In genomic region chr7:130275826-130276291, GRCh38 we compare ENCODE assay signal across 14 cellular contexts. TPM values are rescaled to one million over a fixed set of nuclear protein-coding genes. Genes with fewer than 3 reads are reported as not detected.
DNase-seq lines count a peak whose midpoint lies in the region; ATAC-seq and TF ChIP-seq lines count a peak whose summit lies in the region.
"Had no signal": no experiment of that assay in that cellular context is flagged by ENCODE, and none has a peak within 500 bp of the region (broad histone marks: within the 10 kb centered on the region; RNA-seq: fewer than 3 reads in every experiment).

No MANE protein-coding gene starts in this region.

- H3K4me3 ChIP-seq in AG10803 (ENCODE audit: low read length) = no peak overlapping the region
- H3K4me3 ChIP-seq in Karpas-422 (ENCODE audit: low read length) = no peak overlapping the region
- H3K4me3 ChIP-seq: BLaER1 treated with 17β-estradiol and CSF1 and Interleukin-3, amounts not matched to agents 10 nM and 100 nM; psoas muscle; tibial nerve had no signal

- POLR2A ChIA-PET in WTC11 (lab: Charles Lee) = no interaction called here

- no peaks in the 10 kb centered on the region for H3K9me3 ChIP-seq in Karpas-422 (ENCODE audit: low read length)
- H3K9me3 ChIP-seq: BLaER1 treated with 17β-estradiol and CSF1 and Interleukin-3, amounts not matched to agents 10 nM and 100 nM; psoas muscle; tibial nerve had no signal

- ATAC-seq in WTC11 (no peak), GM18861 (IDR thresholded peaks at IDR 0.05; ENCODE audit: unreplicated experiment) (no peak), HG02798 (IDR thresholded peaks at IDR 0.05; ENCODE audit: poor library complexity, unreplicated experiment) (no peak), HG02610 (IDR thresholded peaks at IDR 0.05; ENCODE audit: unreplicated experiment) (no peak)

- no peak overlapping the region for H2AFZ ChIP-seq in Karpas-422 (ENCODE audit: low read length)

- H3K9me2 ChIP-seq in Karpas-422 (replicated peaks; ENCODE audit: insufficient read depth, low read length) = no peaks in the 10 kb centered on the region

- DNase-seq in AG10803 (ENCODE audit: low read depth) = peak; percentile 61
- peak; percentile 78 for DNase-seq in HCEC 1CT
- DNase-seq in WTC11 (ENCODE audit: low spot score) = no peak
- peak; percentile 27 for DNase-seq in kidney glomerular epithelial cell (lab: John Stamatoyannopoulos, UW)
- DNase-seq in Karpas-422 = no peak
- DNase-seq: psoas muscle; stimulated activated CD4-positive, alpha-beta T cell treated with anti-CD3 and anti-CD28 coated beads, Interleukin-1b, Interleukin-23, amount 100 ng/mL, for 48 hours had no signal

- peaks cover 7% of the 10 kb centered on the region for H3K4me1 ChIP-seq in Karpas-422 (ENCODE audit: low read length)

- H3K9ac ChIP-seq in Karpas-422 (ENCODE audit: low read length) = no peak overlapping the region
- H3K9ac ChIP-seq: BLaER1 treated with 17β-estradiol and CSF1 and Interleukin-3, amounts not matched to agents 10 nM and 100 nM had no signal

- H3K36me3 ChIP-seq in Karpas-422 (ENCODE audit: insufficient read depth, low read length) = no peaks in the 10 kb centered on the region
- H3K36me3 ChIP-seq: BLaER1 treated with 17β-estradiol and CSF1 and Interleukin-3, amounts not matched to agents 10 nM and 100 nM; tibial nerve had no signal

- peaks cover 61% of the 10 kb centered on the region for H3K4me1 Mint-ChIP-seq in WTC11

- H3K79me2 ChIP-seq in Karpas-422 (ENCODE audit: low read length) = no peaks in the 10 kb centered on the region

- no peak overlapping the region for H3K27ac ChIP-seq in Karpas-422 (ENCODE audit: low read length)
- H3K27ac ChIP-seq: BLaER1 treated with 17β-estradiol and CSF1 and Interleukin-3, amounts not matched to agents 10 nM and 100 nM; psoas muscle; tibial nerve had no signal

- H3K9me3 Mint-ChIP-seq in WTC11 = peaks cover 8% of the 10 kb centered on the region; the same call in 1 of the 2 replicates

- no peak for TF ChIP-seq CTCF in AG10803 (conservative IDR thresholded peaks at IDR 0.05; ENCODE audit: low read length)
- TF ChIP-seq CTCF in WTC11 (IDR thresholded peaks at IDR 0.05) = no peak

- H4K20me1 ChIP-seq in Karpas-422 (ENCODE audit: insufficient read depth, low read depth, low read length) = no peaks in the 10 kb centered on the region
- H4K20me1 ChIP-seq: BLaER1 treated with 17β-estradiol and CSF1 and Interleukin-3, amounts not matched to agents 10 nM and 100 nM had no signal

- H3K27me3 ChIP-seq in Karpas-422 (ENCODE audit: low read length) = no peaks in the 10 kb centered on the region
- H3K27me3 ChIP-seq: tibial nerve had no signal

- H3K4me3 Mint-ChIP-seq in WTC11 = no peak overlapping the region

- H3K27me3 Mint-ChIP-seq in WTC11 (ENCODE audit: low read depth) = peaks cover 10% of the 10 kb centered on the region
- H3K27me3 Mint-ChIP-seq: activated naive CD8-positive, alpha-beta T cell had no signal

- CTCF ChIA-PET in WTC11 (lab: Charles Lee) = interaction anchor here (1.8 kb wide), 1 partner anchor 20 kb away, joined by 3 read pairs; no protein-coding TSS in a partner anchor

- no peaks in the 10 kb centered on the region for H3K36me3 Mint-ChIP-seq in WTC11
- H3K36me3 Mint-ChIP-seq: activated naive CD8-positive, alpha-beta T cell had no signal

- no peak overlapping the region for H3K4me2 ChIP-seq in Karpas-422 (ENCODE audit: low read depth, low read length, poor library complexity, severe bottlenecking)

- H3K27ac Mint-ChIP-seq in WTC11 = peak overlapping the region; percentile 46; the same call in 1 of the 2 replicates

TF ChIP-seq in WTC11, 78 proteins besides CTCF, POLR2A, EP300 and RAD21 (continues in another document):
- TF ChIP-seq SOX15 (CRISPR knock-in tag; IDR thresholded peaks at IDR 0.05) (no peak), JUN (CRISPR knock-in tag; IDR thresholded peaks at IDR 0.05) (no peak), GABPB1 (CRISPR knock-in tag; IDR thresholded peaks at IDR 0.05) (no peak), CBFB (CRISPR knock-in tag; IDR thresholded peaks at IDR 0.05; ENCODE audit: low read depth) (no peak), CREM (CRISPR knock-in tag; IDR thresholded peaks at IDR 0.05) (no peak), ERG (CRISPR knock-in tag; IDR thresholded peaks at IDR 0.05) (no peak), NR3C1 (CRISPR knock-in tag; conservative IDR thresholded peaks at IDR 0.05; ENCODE audit: low read depth) (no peak), AR (CRISPR knock-in tag; IDR thresholded peaks at IDR 0.05) (no peak), ZSCAN18 (CRISPR knock-in tag; IDR thresholded peaks at IDR 0.05) (no peak), ZNF263 (CRISPR knock-in tag; IDR thresholded peaks at IDR 0.05; ENCODE audit: low read depth) (no peak), ZNF232 (CRISPR knock-in tag; IDR thresholded peaks at IDR 0.05) (no peak), PRRX2 (CRISPR knock-in tag; IDR thresholded peaks at IDR 0.05) (no peak), GTF2I (CRISPR knock-in tag; conservative IDR thresholded peaks at IDR 0.05) (no peak), FOXK1 (CRISPR knock-in tag; IDR thresholded peaks at IDR 0.05) (no peak), HMGA2 (CRISPR knock-in tag; IDR thresholded peaks at IDR 0.05) (no peak)
- TF ChIP-seq, protein P1, sequence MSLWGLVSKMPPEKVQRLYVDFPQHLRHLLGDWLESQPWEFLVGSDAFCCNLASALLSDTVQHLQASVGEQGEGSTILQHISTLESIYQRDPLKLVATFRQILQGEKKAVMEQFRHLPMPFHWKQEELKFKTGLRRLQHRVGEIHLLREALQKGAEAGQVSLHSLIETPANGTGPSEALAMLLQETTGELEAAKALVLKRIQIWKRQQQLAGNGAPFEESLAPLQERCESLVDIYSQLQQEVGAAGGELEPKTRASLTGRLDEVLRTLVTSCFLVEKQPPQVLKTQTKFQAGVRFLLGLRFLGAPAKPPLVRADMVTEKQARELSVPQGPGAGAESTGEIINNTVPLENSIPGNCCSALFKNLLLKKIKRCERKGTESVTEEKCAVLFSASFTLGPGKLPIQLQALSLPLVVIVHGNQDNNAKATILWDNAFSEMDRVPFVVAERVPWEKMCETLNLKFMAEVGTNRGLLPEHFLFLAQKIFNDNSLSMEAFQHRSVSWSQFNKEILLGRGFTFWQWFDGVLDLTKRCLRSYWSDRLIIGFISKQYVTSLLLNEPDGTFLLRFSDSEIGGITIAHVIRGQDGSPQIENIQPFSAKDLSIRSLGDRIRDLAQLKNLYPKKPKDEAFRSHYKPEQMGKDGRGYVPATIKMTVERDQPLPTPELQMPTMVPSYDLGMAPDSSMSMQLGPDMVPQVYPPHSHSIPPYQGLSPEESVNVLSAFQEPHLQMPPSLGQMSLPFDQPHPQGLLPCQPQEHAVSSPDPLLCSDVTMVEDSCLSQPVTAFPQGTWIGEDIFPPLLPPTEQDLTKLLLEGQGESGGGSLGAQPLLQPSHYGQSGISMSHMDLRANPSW (CRISPR knock-in tag; conservative IDR thresholded peaks at IDR 0.05; ENCODE audit: low read depth) = no peak
- TF ChIP-seq, protein P2, sequence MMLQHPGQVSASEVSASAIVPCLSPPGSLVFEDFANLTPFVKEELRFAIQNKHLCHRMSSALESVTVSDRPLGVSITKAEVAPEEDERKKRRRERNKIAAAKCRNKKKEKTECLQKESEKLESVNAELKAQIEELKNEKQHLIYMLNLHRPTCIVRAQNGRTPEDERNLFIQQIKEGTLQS (CRISPR knock-in tag; conservative IDR thresholded peaks at IDR 0.05) = no peak

RNA-seq across cellular contexts. Expression of gene CPA2, which starts 9.2 kb away (rescaled TPM):
- total RNA-seq in WTC11 (2021) = 0.90 to 2.3 TPM (median 1.3 TPM) in 3 replicates
- not detected in 2 replicates for total RNA-seq in Karpas-422 (2014; rRNA removed; shearing (Covaris generic); ENCODE audit: low replicate concordance)
- total RNA-seq: T-helper 1 cell treated with Interleukin-12 subunit alpha and Interleukin-12 subunit beta and Interleukin-4 antibody, amounts not matched to agents 30 ng/mL and 1 ng/mL, for 36 hours had no signal

RNA-seq across cellular contexts. Expression of gene CPA4, which starts 17.1 kb away (rescaled TPM):
- total RNA-seq in WTC11 (2021) = 0.11 TPM in 2 of 3 replicates, not detected in the other
- total RNA-seq in Karpas-422 (2014; rRNA removed; shearing (Covaris generic); ENCODE audit: low replicate concordance) = not detected in 2 replicates
- total RNA-seq: T-helper 1 cell treated with Interleukin-12 subunit alpha and Interleukin-12 subunit beta and Interleukin-4 antibody, amounts not matched to agents 30 ng/mL and 1 ng/mL, for 36 hours had no signal

Comparison
In these comparisons a context has a peak if more than half of its experiments do, and no peak if none do; other contexts are left out.
1. DNase-seq: peak in AG10803 (single experiment), HCEC 1CT (single experiment) and kidney glomerular epithelial cell (single experiment); none in WTC11 (single experiment) and Karpas-422 (single experiment).